Comparison of ENCODE assay signal across 16 cellular contexts in the genomic region with DNA sequence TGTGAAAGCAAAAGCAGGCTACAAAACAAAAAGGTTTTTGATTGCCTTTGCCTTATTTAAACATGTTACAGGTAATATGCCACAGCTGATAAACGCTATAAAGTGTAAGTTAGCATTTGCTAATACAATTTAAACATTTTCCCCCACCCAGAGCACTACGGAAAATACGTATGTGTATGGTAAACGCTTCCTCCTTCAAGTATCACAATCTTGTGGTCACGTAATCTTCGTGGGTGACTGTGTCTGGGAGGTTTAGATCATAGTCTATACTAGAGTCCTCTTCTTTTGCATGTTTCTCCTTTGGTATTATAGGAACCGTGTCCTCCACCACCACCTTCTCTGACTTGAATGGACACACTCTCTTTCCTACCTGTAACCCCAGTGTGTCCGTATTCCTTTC. TPM values are rescaled to one million over a fixed set of nuclear protein-coding genes. Genes with fewer than 3 reads are reported as not detected.
"Had no signal": no experiment of that assay in that cellular context is flagged by ENCODE, and none has a peak within 500 bp of the region (broad histone marks: within the 10 kb centered on the region; RNA-seq: fewer than 3 reads in every experiment).

No MANE protein-coding gene starts in this region.

- H3K4me1 ChIP-seq: heart right ventricle, testis, tibial nerve, upper lobe of right lung had no signal

- H3K27ac ChIP-seq: coronary artery, heart right ventricle, testis, tibial nerve, upper lobe of right lung had no signal

- ATAC-seq: heart right ventricle; naive thymus-derived CD4-positive, alpha-beta T cell; sciatic nerve; stimulated activated naive B cell treated with anti-CD40 and anti-IgM and Interleukin-4, amounts not matched to agents 10 μg/mL and 1 μg/mL and 100 μg/mL, for 72 hours; stimulated activated naive CD8-positive, alpha-beta T cell treated with anti-CD3 and anti-CD28 coated beads, Interleukin-15, amount 100 ng/mL, for 72 hours; upper lobe of right lung had no signal

- H3K4me3 ChIP-seq: coronary artery, heart right ventricle, tibial nerve, upper lobe of right lung had no signal

- DNase-seq: effector CD4-positive, alpha-beta T cell; foreskin melanocyte; heart right ventricle; hypothalamus; kidney glomerular epithelial cell; naive thymus-derived CD4-positive, alpha-beta T cell; nephron progenitor cell; stimulated activated CD4-positive, alpha-beta T cell treated with anti-CD3 and anti-CD28 coated beads, Interleukin-2, amount 100 ng/mL, for 24 hours; stimulated activated CD4-positive, alpha-beta T cell treated with anti-CD3 and anti-CD28 coated beads, Interleukin-4, amount 100 ng/mL, for 4 hours; stimulated activated naive B cell treated with anti-CD40 and anti-IgM and Interleukin-4, amounts not matched to agents 10 μg/mL and 1 μg/mL and 100 μg/mL, for 72 hours; stimulated activated naive CD8-positive, alpha-beta T cell treated with anti-CD3 and anti-CD28 coated beads, Interleukin-15, amount 100 ng/mL, for 72 hours; testis; upper lobe of right lung had no signal

- H3K9me3 ChIP-seq: heart right ventricle, testis, tibial nerve, upper lobe of right lung had no signal

- H3K36me3 ChIP-seq: heart right ventricle, tibial nerve, upper lobe of right lung had no signal

- H3K27me3 ChIP-seq: heart right ventricle, testis, tibial nerve, upper lobe of right lung had no signal

RNA-seq across cellular contexts. Expression of a gene that starts 38.1 kb away (rescaled TPM):
- total RNA-seq: naive thymus-derived CD4-positive, alpha-beta T cell had no signal
- polyA plus RNA-seq: naive thymus-derived CD4-positive, alpha-beta T cell had no signal
